ENCODE assay signal across 21 cellular contexts in the genomic region with DNA sequence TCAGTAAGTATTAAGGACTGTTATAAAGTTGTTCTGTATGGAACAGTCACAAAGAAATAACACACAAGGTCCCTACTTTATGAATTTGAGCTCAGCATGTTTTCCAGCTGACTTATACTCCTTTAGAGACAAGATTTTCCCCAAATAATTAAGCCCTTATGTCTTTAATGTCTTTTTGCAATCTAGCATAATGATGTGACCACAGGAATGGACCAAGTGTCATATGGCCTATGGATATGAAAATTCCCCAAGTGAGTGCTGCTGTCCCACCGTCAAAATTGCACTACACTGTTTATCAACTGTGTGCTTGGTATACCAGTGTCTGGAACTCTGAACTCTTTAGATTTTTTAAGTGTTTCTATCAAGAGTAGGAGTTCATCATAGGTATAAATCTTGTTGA.
DNase-seq lines count a peak whose midpoint lies in the region; ATAC-seq and TF ChIP-seq lines count a peak whose summit lies in the region.
"Had no signal": no experiment of that assay in that cellular context is flagged by ENCODE, and none has a peak within 500 bp of the region (broad histone marks: within the 10 kb centered on the region; RNA-seq: fewer than 3 reads in every experiment).

No MANE protein-coding gene starts in this region.

- no peak overlapping the region for H3K4me3 ChIP-seq in foreskin fibroblast (ENCODE audit: low read depth in 1 of 2, low read length in 2 of 2)
- H3K4me3 ChIP-seq: A549; BLaER1 treated with 17β-estradiol and CSF1 and Interleukin-3, amounts not matched to agents 10 nM and 100 nM; GM23338 had no signal

- no peak for TF ChIP-seq CTCF in foreskin fibroblast (IDR thresholded peaks at IDR 0.05; ENCODE audit: low read depth, low read length)

- ATAC-seq in HG02678 (IDR thresholded peaks at IDR 0.05; ENCODE audit: unreplicated experiment) (no peak), left lobe of liver (no peak), HG02623 (IDR thresholded peaks at IDR 0.05; ENCODE audit: unreplicated experiment) (no peak)
- ATAC-seq: A549, GM23338, HCT116 had no signal

- DNase-seq in AG20443 (ENCODE audit: low spot score) (peak; percentile 9), EL (peak; percentile 6), RPMI7951 (ENCODE audit: low read depth) (peak; percentile 24), foreskin fibroblast (peak; percentile 6 to 31), left lobe of liver (ENCODE audit: low spot score) (no peak)
- no peak for DNase-seq in stimulated activated CD4-positive, alpha-beta T cell treated with anti-CD3 and anti-CD28 coated beads, Interleukin-4, amount 100 ng/mL, for 24 hours
- DNase-seq: 8988T; ACHN; Calu3; CD4-positive, alpha-beta memory T cell; COR-L47; DMS53; DMS79 treated with DMSO at 0.1 percent for 48 hours; GDM1; H9 had no signal

Comparison
In these comparisons a context has a peak if more than half of its experiments do, and no peak if none do; other contexts are left out.
1. DNase-seq: peak in AG20443 (single experiment), EL (single experiment), RPMI7951 (single experiment) and foreskin fibroblast (2 of 2); none in stimulated activated CD4-positive, alpha-beta T cell treated with anti-CD3 and anti-CD28 coated beads, Interleukin-4, amount 100 ng/mL, for 24 hours (single experiment) and left lobe of liver (single experiment).